ENCODE assay signal across 16 cellular contexts in genomic region chr12:132302466-132303358, GRCh38. TPM values are rescaled to one million over a fixed set of nuclear protein-coding genes. Genes with fewer than 3 reads are reported as not detected.
"Had no signal": no experiment of that assay in that cellular context is flagged by ENCODE, and none has a peak within 500 bp of the region (broad histone marks: within the 10 kb centered on the region; RNA-seq: fewer than 3 reads in every experiment).

No MANE protein-coding gene starts in this region.

- FAIRE-seq: pancreas had no signal

- H3K27me3 ChIP-seq: adrenal gland, foreskin keratinocyte, pancreas, vagina had no signal

- H3K9me3 ChIP-seq: adrenal gland, pancreas, tibial nerve, vagina had no signal

- ATAC-seq: activated T-helper 17 cell treated with anti-CD3 and anti-CD28 coated beads, Interleukin-2, amount 50 U/mL, for 72 hours; foreskin keratinocyte; pancreas; stimulated activated naive B cell treated with anti-CD40 and anti-IgM and Interleukin-4, amounts not matched to agents 10 μg/mL and 1 μg/mL and 100 μg/mL, for 72 hours had no signal

- H3K4me3 ChIP-seq: adrenal gland, pancreas, tibial nerve, vagina had no signal

- H3K27ac Mint-ChIP-seq: activated T-helper 17 cell treated with anti-CD3 and anti-CD28 coated beads, Interleukin-2, amount 50 U/mL, for 72 hours; stimulated activated naive B cell treated with anti-CD40 and anti-IgM and Interleukin-4, amounts not matched to agents 10 μg/mL and 1 μg/mL and 100 μg/mL, for 72 hours; T-helper 2 cell treated with Interferon-gamma antibody and Interleukin-4, amounts not matched to agents 5 μg/mL and 100 μg/mL, for 36 hours had no signal

- H3K9me3 Mint-ChIP-seq: activated T-helper 17 cell treated with anti-CD3 and anti-CD28 coated beads, Interleukin-2, amount 50 U/mL, for 72 hours had no signal

- H3K27ac ChIP-seq: adrenal gland, foreskin keratinocyte, pancreas, tibial nerve, vagina had no signal

- DNase-seq: activated naive CD4-positive, alpha-beta T cell treated with Interleukin-2 at 50 U/mL for 16 hours; adrenal gland; central memory CD4-positive, alpha-beta T cell; cortex of kidney; effector CD8-positive, alpha-beta T cell; foreskin keratinocyte; midbrain; stimulated activated CD4-positive, alpha-beta T cell treated with anti-CD3 and anti-CD28 coated beads, Interleukin-2, amount 100 ng/mL, for 48 hours; stimulated activated naive B cell treated with anti-CD40 and anti-IgM and Interleukin-4, amounts not matched to agents 10 μg/mL and 1 μg/mL and 100 μg/mL, for 72 hours; substantia nigra; SW 1271 had no signal

- H3K4me1 Mint-ChIP-seq: activated T-helper 17 cell treated with anti-CD3 and anti-CD28 coated beads, Interleukin-2, amount 50 U/mL, for 72 hours; stimulated activated naive B cell treated with anti-CD40 and anti-IgM and Interleukin-4, amounts not matched to agents 10 μg/mL and 1 μg/mL and 100 μg/mL, for 72 hours had no signal

- H3K4me3 Mint-ChIP-seq: activated T-helper 17 cell treated with anti-CD3 and anti-CD28 coated beads, Interleukin-2, amount 50 U/mL, for 72 hours; stimulated activated naive B cell treated with anti-CD40 and anti-IgM and Interleukin-4, amounts not matched to agents 10 μg/mL and 1 μg/mL and 100 μg/mL, for 72 hours; T-helper 2 cell treated with Interferon-gamma antibody and Interleukin-4, amounts not matched to agents 5 μg/mL and 100 μg/mL, for 36 hours had no signal

- H3K36me3 ChIP-seq: adrenal gland, pancreas, tibial nerve, vagina had no signal

- H3K4me1 ChIP-seq: adrenal gland, foreskin keratinocyte, pancreas, tibial nerve, vagina had no signal

RNA-seq across cellular contexts. Expression of gene GALNT9, which starts 26.7 kb away (rescaled TPM):
- total RNA-seq: foreskin keratinocyte had no signal
- polyA plus RNA-seq: foreskin keratinocyte had no signal
